Comparison of ENCODE assay signal across 1 cellular context in the genomic region with DNA sequence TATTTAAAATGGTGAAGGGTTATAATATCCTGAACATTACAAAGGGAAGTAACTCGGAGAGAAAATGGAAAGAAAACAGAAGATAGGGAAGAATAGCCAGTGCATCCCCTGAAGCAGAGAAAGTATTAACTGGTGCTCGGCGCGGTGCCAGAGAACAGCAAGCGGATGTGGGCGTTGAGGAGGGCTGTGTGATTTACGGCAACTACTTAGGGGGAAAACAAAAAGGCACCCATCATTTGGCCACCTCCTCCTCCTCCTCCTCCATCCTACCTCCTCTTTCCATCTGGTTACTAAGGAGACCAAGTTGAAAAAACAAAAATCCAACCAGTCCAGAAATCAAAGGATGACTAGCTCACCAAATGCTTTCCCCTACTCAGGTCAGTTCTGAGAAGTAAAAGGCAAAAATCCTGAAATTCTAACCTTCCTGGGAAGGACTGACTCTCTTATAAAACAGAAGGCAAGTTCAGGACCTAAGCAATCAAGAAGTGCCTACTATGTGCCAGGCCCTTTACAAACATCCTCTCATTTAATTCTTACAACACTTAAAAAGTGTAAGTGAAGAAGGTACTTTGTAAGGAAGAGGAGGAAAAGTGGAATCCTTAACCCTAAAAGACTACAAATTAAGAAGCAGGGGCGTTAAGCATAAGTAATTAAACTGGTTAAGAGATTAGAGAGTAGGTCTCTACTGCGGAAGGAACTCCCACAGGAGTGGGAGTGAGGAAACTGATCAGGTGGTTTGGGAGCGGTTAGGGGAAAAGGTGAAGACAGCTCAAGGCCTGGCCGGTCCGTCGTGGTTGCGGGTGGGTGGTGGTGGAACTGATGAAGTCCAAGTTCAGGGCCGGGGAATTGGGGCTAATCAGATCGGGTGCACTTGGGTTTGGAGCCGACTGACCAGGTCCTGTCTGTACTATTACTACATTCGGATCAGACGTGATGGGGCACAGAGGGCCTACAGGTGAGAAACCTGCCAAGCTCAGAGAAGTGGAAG.
TF ChIP-seq lines count a peak whose summit lies in the region.

No MANE protein-coding gene starts in this region.

TF ChIP-seq in HEK293, 187 proteins besides CTCF, POLR2A, EP300 and RAD21 (continued from another document and continues in another):
- TF ChIP-seq, protein P1, sequence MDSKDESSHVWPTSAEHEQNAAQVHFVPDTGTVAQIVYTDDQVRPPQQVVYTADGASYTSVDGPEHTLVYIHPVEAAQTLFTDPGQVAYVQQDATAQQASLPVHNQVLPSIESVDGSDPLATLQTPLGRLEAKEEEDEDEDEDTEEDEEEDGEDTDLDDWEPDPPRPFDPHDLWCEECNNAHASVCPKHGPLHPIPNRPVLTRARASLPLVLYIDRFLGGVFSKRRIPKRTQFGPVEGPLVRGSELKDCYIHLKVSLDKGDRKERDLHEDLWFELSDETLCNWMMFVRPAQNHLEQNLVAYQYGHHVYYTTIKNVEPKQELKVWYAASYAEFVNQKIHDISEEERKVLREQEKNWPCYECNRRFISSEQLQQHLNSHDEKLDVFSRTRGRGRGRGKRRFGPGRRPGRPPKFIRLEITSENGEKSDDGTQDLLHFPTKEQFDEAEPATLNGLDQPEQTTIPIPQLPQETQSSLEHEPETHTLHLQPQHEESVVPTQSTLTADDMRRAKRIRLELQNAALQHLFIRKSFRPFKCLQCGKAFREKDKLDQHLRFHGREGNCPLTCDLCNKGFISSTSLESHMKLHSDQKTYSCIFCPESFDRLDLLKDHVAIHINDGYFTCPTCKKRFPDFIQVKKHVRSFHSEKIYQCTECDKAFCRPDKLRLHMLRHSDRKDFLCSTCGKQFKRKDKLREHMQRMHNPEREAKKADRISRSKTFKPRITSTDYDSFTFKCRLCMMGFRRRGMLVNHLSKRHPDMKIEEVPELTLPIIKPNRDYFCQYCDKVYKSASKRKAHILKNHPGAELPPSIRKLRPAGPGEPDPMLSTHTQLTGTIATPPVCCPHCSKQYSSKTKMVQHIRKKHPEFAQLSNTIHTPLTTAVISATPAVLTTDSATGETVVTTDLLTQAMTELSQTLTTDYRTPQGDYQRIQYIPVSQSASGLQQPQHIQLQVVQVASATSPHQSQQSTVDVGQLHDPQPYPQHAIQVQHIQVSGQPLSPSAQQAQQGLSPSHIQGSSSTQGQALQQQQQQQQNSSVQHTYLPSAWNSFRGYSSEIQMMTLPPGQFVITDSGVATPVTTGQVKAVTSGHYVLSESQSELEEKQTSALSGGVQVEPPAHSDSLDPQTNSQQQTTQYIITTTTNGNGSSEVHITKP (tag by site-specific recombination; IDR thresholded peaks at IDR 0.05): peak; percentile 90
- TF ChIP-seq ZNF600 (tag by site-specific recombination; IDR thresholded peaks at IDR 0.05): no peak
- no peak for TF ChIP-seq TCF7L2 (IDR thresholded peaks at IDR 0.05; ENCODE audit: borderline replicate concordance, low read depth, low read length)
- TF ChIP-seq SP2 (tag by site-specific recombination; IDR thresholded peaks at IDR 0.05): peak; percentile 57
- TF ChIP-seq ZNF707 (tag by site-specific recombination; IDR thresholded peaks at IDR 0.05): no peak
- TF ChIP-seq, protein P2, sequence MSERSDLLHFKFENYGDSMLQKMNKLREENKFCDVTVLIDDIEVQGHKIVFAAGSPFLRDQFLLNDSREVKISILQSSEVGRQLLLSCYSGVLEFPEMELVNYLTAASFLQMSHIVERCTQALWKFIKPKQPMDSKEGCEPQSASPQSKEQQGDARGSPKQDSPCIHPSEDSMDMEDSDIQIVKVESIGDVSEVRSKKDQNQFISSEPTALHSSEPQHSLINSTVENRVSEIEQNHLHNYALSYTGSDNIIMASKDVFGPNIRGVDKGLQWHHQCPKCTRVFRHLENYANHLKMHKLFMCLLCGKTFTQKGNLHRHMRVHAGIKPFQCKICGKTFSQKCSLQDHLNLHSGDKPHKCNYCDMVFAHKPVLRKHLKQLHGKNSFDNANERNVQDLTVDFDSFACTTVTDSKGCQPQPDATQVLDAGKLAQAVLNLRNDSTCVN (tag by site-specific recombination; optimal IDR thresholded peaks at IDR 0.05): no peak
- no peak for TF ChIP-seq ZNF248 (tag by site-specific recombination; IDR thresholded peaks at IDR 0.05)
- TF ChIP-seq GLIS2 (tag by site-specific recombination; IDR thresholded peaks at IDR 0.05): no peak
- no peak for TF ChIP-seq ZNF785 (tag by site-specific recombination; IDR thresholded peaks at IDR 0.05)
- no peak for TF ChIP-seq SALL2 (tag by site-specific recombination; IDR thresholded peaks at IDR 0.05; ENCODE audit: borderline replicate concordance)
- TF ChIP-seq WT1 (tag by site-specific recombination; IDR thresholded peaks at IDR 0.05): peak; percentile 74
- 0 out of 2 replicates have a peak, but pooled peaks have one; percentile 28 for TF ChIP-seq ZNF629 (tag by site-specific recombination; IDR thresholded peaks at IDR 0.05)
- peak; percentile 61; the same call in 1 of the 2 replicates for TF ChIP-seq ZNF366 (tag by site-specific recombination; conservative IDR thresholded peaks at IDR 0.05)
- TF ChIP-seq ZNF664 (tag by site-specific recombination; IDR thresholded peaks at IDR 0.05): no peak
- TF ChIP-seq, protein P3, sequence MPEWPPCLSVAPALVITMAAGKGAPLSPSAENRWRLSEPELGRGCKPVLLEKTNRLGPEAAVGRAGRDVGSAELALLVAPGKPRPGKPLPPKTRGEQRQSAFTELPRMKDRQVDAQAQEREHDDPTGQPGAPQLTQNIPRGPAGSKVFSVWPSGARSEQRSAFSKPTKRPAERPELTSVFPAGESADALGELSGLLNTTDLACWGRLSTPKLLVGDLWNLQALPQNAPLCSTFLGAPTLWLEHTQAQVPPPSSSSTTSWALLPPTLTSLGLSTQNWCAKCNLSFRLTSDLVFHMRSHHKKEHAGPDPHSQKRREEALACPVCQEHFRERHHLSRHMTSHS (tag by site-specific recombination; IDR thresholded peaks at IDR 0.05): no peak
- peak; percentile 79 for TF ChIP-seq PRDM1 (tag by site-specific recombination; IDR thresholded peaks at IDR 0.05)
- TF ChIP-seq RBAK (tag by site-specific recombination; IDR thresholded peaks at IDR 0.05): no peak
- no peak for TF ChIP-seq ZNF549 (tag by site-specific recombination; IDR thresholded peaks at IDR 0.05)
- no peak for TF ChIP-seq ZNF555 (tag by site-specific recombination; conservative IDR thresholded peaks at IDR 0.05)
- TF ChIP-seq, protein P4, sequence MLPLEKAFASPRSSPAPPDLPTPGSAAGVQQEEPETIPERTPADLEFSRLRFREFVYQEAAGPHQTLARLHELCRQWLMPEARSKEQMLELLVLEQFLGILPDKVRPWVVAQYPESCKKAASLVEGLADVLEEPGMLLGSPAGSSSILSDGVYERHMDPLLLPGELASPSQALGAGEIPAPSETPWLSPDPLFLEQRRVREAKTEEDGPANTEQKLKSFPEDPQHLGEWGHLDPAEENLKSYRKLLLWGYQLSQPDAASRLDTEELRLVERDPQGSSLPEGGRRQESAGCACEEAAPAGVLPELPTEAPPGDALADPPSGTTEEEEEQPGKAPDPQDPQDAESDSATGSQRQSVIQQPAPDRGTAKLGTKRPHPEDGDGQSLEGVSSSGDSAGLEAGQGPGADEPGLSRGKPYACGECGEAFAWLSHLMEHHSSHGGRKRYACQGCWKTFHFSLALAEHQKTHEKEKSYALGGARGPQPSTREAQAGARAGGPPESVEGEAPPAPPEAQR (tag by site-specific recombination; IDR thresholded peaks at IDR 0.05): no peak
- TF ChIP-seq ZNF624 (tag by site-specific recombination; IDR thresholded peaks at IDR 0.05): no peak
- TF ChIP-seq, protein P5, sequence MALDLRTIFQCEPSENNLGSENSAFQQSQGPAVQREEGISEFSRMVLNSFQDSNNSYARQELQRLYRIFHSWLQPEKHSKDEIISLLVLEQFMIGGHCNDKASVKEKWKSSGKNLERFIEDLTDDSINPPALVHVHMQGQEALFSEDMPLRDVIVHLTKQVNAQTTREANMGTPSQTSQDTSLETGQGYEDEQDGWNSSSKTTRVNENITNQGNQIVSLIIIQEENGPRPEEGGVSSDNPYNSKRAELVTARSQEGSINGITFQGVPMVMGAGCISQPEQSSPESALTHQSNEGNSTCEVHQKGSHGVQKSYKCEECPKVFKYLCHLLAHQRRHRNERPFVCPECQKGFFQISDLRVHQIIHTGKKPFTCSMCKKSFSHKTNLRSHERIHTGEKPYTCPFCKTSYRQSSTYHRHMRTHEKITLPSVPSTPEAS (tag by site-specific recombination; IDR thresholded peaks at IDR 0.05): no peak
- TF ChIP-seq ZNF571 (tag by site-specific recombination; IDR thresholded peaks at IDR 0.05): no peak
- TF ChIP-seq ZBTB48 (tag by site-specific recombination; IDR thresholded peaks at IDR 0.05): no peak
- TF ChIP-seq ZNF202 (tag by site-specific recombination; IDR thresholded peaks at IDR 0.05; ENCODE audit: borderline replicate concordance): no peak
- TF ChIP-seq ZNF433 (tag by site-specific recombination; IDR thresholded peaks at IDR 0.05; ENCODE audit: low read depth): no peak
- TF ChIP-seq OVOL3 (tag by site-specific recombination; IDR thresholded peaks at IDR 0.05): no peak
- TF ChIP-seq YY1 (tag by site-specific recombination; IDR thresholded peaks at IDR 0.05): no peak
- TF ChIP-seq ZNF114 (tag by site-specific recombination; IDR thresholded peaks at IDR 0.05): no peak
- TF ChIP-seq ZNF169 (tag by site-specific recombination; IDR thresholded peaks at IDR 0.05): no peak
- TF ChIP-seq HOXD13 (CRISPR knock-in tag; IDR thresholded peaks at IDR 0.05; ENCODE audit: borderline replicate concordance): no peak
- no peak for TF ChIP-seq ZNF146 (tag by site-specific recombination; IDR thresholded peaks at IDR 0.05)
- TF ChIP-seq ZNF596 (tag by site-specific recombination; IDR thresholded peaks at IDR 0.05): no peak
- TF ChIP-seq SP7 (tag by site-specific recombination; IDR thresholded peaks at IDR 0.05): peak; percentile 87
- no peak for TF ChIP-seq ZNF239 (tag by site-specific recombination; IDR thresholded peaks at IDR 0.05)
- peak; percentile 97 for TF ChIP-seq ZFHX2 (tag by site-specific recombination; conservative IDR thresholded peaks at IDR 0.05)
- TF ChIP-seq ZNF654 (tag by site-specific recombination; IDR thresholded peaks at IDR 0.05; ENCODE audit: low read depth): no peak
- TF ChIP-seq ZNF302 (tag by site-specific recombination; IDR thresholded peaks at IDR 0.05; ENCODE audit: low read depth): no peak
- no peak for TF ChIP-seq ZNF660 (tag by site-specific recombination; IDR thresholded peaks at IDR 0.05)
- TF ChIP-seq ZNF350 (tag by site-specific recombination; IDR thresholded peaks at IDR 0.05): no peak
- no peak for TF ChIP-seq ZNF768 (tag by site-specific recombination; IDR thresholded peaks at IDR 0.05)
- no peak for TF ChIP-seq ZNF677 (tag by site-specific recombination; IDR thresholded peaks at IDR 0.05)
- no peak for TF ChIP-seq ZNF843 (tag by site-specific recombination; IDR thresholded peaks at IDR 0.05)
- no peak for TF ChIP-seq ZNF626 (tag by site-specific recombination; IDR thresholded peaks at IDR 0.05)
- TF ChIP-seq ZNF157 (tag by site-specific recombination; IDR thresholded peaks at IDR 0.05): no peak
- TF ChIP-seq, protein P6, sequence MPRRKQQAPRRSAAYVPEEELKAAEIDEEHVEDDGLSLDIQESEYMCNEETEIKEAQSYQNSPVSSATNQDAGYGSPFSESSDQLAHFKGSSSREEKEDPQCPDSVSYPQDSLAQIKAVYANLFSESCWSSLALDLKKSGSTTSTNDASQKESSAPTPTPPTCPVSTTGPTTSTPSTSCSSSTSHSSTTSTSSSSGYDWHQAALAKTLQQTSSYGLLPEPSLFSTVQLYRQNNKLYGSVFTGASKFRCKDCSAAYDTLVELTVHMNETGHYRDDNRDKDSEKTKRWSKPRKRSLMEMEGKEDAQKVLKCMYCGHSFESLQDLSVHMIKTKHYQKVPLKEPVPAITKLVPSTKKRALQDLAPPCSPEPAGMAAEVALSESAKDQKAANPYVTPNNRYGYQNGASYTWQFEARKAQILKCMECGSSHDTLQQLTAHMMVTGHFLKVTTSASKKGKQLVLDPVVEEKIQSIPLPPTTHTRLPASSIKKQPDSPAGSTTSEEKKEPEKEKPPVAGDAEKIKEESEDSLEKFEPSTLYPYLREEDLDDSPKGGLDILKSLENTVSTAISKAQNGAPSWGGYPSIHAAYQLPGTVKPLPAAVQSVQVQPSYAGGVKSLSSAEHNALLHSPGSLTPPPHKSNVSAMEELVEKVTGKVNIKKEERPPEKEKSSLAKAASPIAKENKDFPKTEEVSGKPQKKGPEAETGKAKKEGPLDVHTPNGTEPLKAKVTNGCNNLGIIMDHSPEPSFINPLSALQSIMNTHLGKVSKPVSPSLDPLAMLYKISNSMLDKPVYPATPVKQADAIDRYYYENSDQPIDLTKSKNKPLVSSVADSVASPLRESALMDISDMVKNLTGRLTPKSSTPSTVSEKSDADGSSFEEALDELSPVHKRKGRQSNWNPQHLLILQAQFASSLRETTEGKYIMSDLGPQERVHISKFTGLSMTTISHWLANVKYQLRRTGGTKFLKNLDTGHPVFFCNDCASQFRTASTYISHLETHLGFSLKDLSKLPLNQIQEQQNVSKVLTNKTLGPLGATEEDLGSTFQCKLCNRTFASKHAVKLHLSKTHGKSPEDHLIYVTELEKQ (tag by site-specific recombination; IDR thresholded peaks at IDR 0.05; ENCODE audit: borderline replicate concordance): no peak
- no peak for TF ChIP-seq ZNF274 (IDR thresholded peaks at IDR 0.05; ENCODE audit: low read length)
- no peak for TF ChIP-seq ZNF274 (tag by site-specific recombination; IDR thresholded peaks at IDR 0.05; ENCODE audit: borderline replicate concordance)
- peak; percentile 97 for TF ChIP-seq FEZF1 (tag by site-specific recombination; IDR thresholded peaks at IDR 0.05)
- TF ChIP-seq ZNF341 (tag by site-specific recombination; IDR thresholded peaks at IDR 0.05; ENCODE audit: low read depth): peak; percentile 72
- TF ChIP-seq SCRT2 (tag by site-specific recombination; IDR thresholded peaks at IDR 0.05): no peak
- TF ChIP-seq ZNF670 (tag by site-specific recombination; IDR thresholded peaks at IDR 0.05; ENCODE audit: low read depth): no peak
